In the genomic region with DNA sequence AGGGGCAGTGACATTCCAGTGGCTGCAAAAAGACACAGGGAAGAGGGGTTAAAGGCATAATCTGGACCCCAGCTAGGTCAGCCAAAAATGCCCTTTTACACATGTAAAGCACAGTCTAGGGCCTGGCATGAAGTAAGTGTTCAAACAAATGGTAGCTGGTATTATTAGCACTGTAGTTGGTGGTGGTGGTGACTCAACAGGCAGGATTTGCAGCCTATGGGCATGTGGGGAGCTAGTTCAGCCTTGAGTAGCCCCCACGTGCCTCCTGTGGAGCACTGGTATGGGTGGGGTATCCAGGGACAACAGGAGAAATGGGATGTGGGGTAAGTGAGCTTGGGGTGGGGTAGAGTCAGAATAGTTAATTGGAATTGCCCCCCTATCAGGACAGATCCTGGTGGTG, we compare ENCODE assay signal across 25 cellular contexts. TPM values are rescaled to one million over a fixed set of nuclear protein-coding genes. Genes with fewer than 3 reads are reported as not detected.
DNase-seq lines count a peak whose midpoint lies in the region; ATAC-seq, FAIRE-seq and TF ChIP-seq lines count a peak whose summit lies in the region.
"Had no signal": no experiment of that assay in that cellular context is flagged by ENCODE, and none has a peak within 500 bp of the region (broad histone marks: within the 10 kb centered on the region; RNA-seq: fewer than 3 reads in every experiment).

No MANE protein-coding gene starts in this region.

- peak overlapping the region; percentile 34 for H3K27ac Mint-ChIP-seq in astrocyte (ENCODE audit: unreplicated experiment)
- peak overlapping the region; percentile 78 for H3K27ac Mint-ChIP-seq in neural progenitor cell
- H3K27ac Mint-ChIP-seq: B cell; CD4-positive, alpha-beta T cell; CD8-positive, alpha-beta memory T cell; GM23338; HFFc6 had no signal

- no peak for TF ChIP-seq CTCF in astrocyte (IDR thresholded peaks at IDR 0.05; ENCODE audit: insufficient read depth, low read depth, low read length)
- TF ChIP-seq CTCF in epithelial cell of esophagus (IDR thresholded peaks at IDR 0.05; ENCODE audit: insufficient read depth, low read depth, low read length, missing control alignments), result no peak
- no peak for TF ChIP-seq CTCF in neural progenitor cell (IDR thresholded peaks at IDR 0.05)
- no peak for TF ChIP-seq CTCF in spleen (IDR thresholded peaks at IDR 0.05 in 8 of 11, conservative IDR thresholded peaks at IDR 0.05 in 3 of 11)

- no peak overlapping the region for H2AFZ ChIP-seq in astrocyte (ENCODE audit: low read depth, low read length)
- H2AFZ ChIP-seq in neural progenitor cell (replicated peaks), result no peak overlapping the region
- H2AFZ ChIP-seq: GM23338 had no signal

- no peak overlapping the region for H3K27ac ChIP-seq in astrocyte (ENCODE audit: low read depth, low read length)
- H3K27ac ChIP-seq in neural progenitor cell, result no peak overlapping the region
- no peak overlapping the region for H3K27ac ChIP-seq in spleen
- H3K27ac ChIP-seq: BLaER1, C4-2B had no signal

- WGBS in spleen, 5 donors, result 64 to 94% (median 88%) methylated on average over 1 of the region's 1 CpG

- DNase-seq in astrocyte (ENCODE audit: low read depth), result no peak
- peak; percentile 54 for DNase-seq in epithelial cell of esophagus (ENCODE audit: low read depth)
- no peak for DNase-seq in neural progenitor cell (ENCODE audit: low spot score)
- peak; percentile 23 for DNase-seq in spleen
- DNase-seq in germinal center (ENCODE audit: low spot score), result no peak
- no peak for DNase-seq in NCI-H128 (lab: John Stamatoyannopoulos, UW; ENCODE audit: unreplicated experiment)
- no peak for DNase-seq in NCI-H1417 treated with DMSO at 0.1 percent for 48 hours (lab: John Stamatoyannopoulos, UW)
- DNase-seq: CD4-positive, alpha-beta T cell; CD8-positive, alpha-beta memory T cell; DMS 273 treated with DMSO at 0.1 percent for 48 hours; DMS79; EL; GDM1; HFFc6 had no signal

- no peak for TF ChIP-seq POLR2A in spleen (IDR thresholded peaks at IDR 0.05)

- H3K4me3 Mint-ChIP-seq in astrocyte (ENCODE audit: unreplicated experiment) (no peak overlapping the region), neural progenitor cell (no peak overlapping the region)
- H3K4me3 Mint-ChIP-seq: B cell; CD4-positive, alpha-beta T cell; CD8-positive, alpha-beta memory T cell; GM23338; HFFc6 had no signal

- H3K9me3 ChIP-seq in astrocyte (ENCODE audit: insufficient read depth, low read depth, low read length), result no peaks in the 10 kb centered on the region
- no peaks in the 10 kb centered on the region for H3K9me3 ChIP-seq in neural progenitor cell (ENCODE audit: low read depth)
- no peaks in the 10 kb centered on the region for H3K9me3 ChIP-seq in spleen
- H3K9me3 ChIP-seq: BLaER1, HAP-1 had no signal

- FAIRE-seq in astrocyte (lab: Jason Lieb, UNC), result no peak
- FAIRE-seq: D721Med, GM12878, H54 had no signal

- no peaks in the 10 kb centered on the region for H3K36me3 Mint-ChIP-seq in astrocyte (ENCODE audit: low read depth, unreplicated experiment)
- no peaks in the 10 kb centered on the region for H3K36me3 Mint-ChIP-seq in neural progenitor cell
- H3K36me3 Mint-ChIP-seq: CD8-positive, alpha-beta memory T cell had no signal

- H3F3A ChIP-seq in neural progenitor cell (ENCODE audit: low read depth), result no peaks in the 10 kb centered on the region

- H3K4me2 ChIP-seq in astrocyte (ENCODE audit: low read length) (no peak overlapping the region), neural progenitor cell (no peak overlapping the region)
- H3K4me2 ChIP-seq: BLaER1, GM23338 had no signal

- H3K27me3 ChIP-seq in astrocyte (ENCODE audit: insufficient read depth, low read length), result no peaks in the 10 kb centered on the region
- peaks cover 7% of the 10 kb centered on the region for H3K27me3 ChIP-seq in neural progenitor cell
- H3K27me3 ChIP-seq in spleen (replicated peaks in 1 of 7), result peaks cover 0 to 2% (median 0%) of the 10 kb centered on the region in 7 donors

- H3K27me3 Mint-ChIP-seq in astrocyte (ENCODE audit: low read depth, unreplicated experiment), result peaks cover 6% of the 10 kb centered on the region
- peaks cover 16% of the 10 kb centered on the region for H3K27me3 Mint-ChIP-seq in neural progenitor cell (ENCODE audit: insufficient read depth, low read depth)
- H3K27me3 Mint-ChIP-seq: B cell; CD4-positive, alpha-beta T cell; CD8-positive, alpha-beta memory T cell had no signal

- no peak for ATAC-seq in HG02884 (IDR thresholded peaks at IDR 0.05; ENCODE audit: unreplicated experiment)
- ATAC-seq: GM12878, GM23338 had no signal

- intact Hi-C loops in spleen (cut with DNase I; ENCODE audit: low total_unique reads), result no loop called here

- H3K36me3 ChIP-seq in astrocyte (ENCODE audit: insufficient read depth, low read length) (no peaks in the 10 kb centered on the region), neural progenitor cell (no peaks in the 10 kb centered on the region), spleen (no peaks in the 10 kb centered on the region)
- H3K36me3 ChIP-seq: BLaER1, HAP-1 had no signal

- H3K9me3 Mint-ChIP-seq in astrocyte (ENCODE audit: unreplicated experiment), result no peaks in the 10 kb centered on the region
- H3K9me3 Mint-ChIP-seq in neural progenitor cell, result no peaks in the 10 kb centered on the region
- H3K9me3 Mint-ChIP-seq: CD4-positive, alpha-beta T cell; CD8-positive, alpha-beta memory T cell; GM23338; HFFc6 had no signal

- H3K9ac ChIP-seq in astrocyte (ENCODE audit: low read length) (no peak overlapping the region), neural progenitor cell (no peak overlapping the region)
- H3K9ac ChIP-seq: BLaER1 had no signal

- H3K79me2 ChIP-seq in astrocyte (ENCODE audit: insufficient read depth, low read length) (no peaks in the 10 kb centered on the region), neural progenitor cell (ENCODE audit: low read depth) (no peaks in the 10 kb centered on the region)

- no peaks in the 10 kb centered on the region for H3K4me1 Mint-ChIP-seq in astrocyte (ENCODE audit: low read depth, unreplicated experiment)
- peaks cover under 1% of the 10 kb centered on the region for H3K4me1 Mint-ChIP-seq in neural progenitor cell

- H3K4me3 ChIP-seq in astrocyte (ENCODE audit: insufficient read depth, low read depth, low read length) (no peak overlapping the region), epithelial cell of esophagus (ENCODE audit: low read length) (no peak overlapping the region), neural progenitor cell (no peak overlapping the region), spleen (no peak overlapping the region)
- H3K4me3 ChIP-seq: BLaER1, GM12878, GM23338, HAP-1 had no signal

- H3K4me1 ChIP-seq in astrocyte (ENCODE audit: insufficient read depth, low read length), result no peaks in the 10 kb centered on the region
- no peaks in the 10 kb centered on the region for H3K4me1 ChIP-seq in neural progenitor cell
- H3K4me1 ChIP-seq in spleen, result peaks cover 3 to 20% (median 12%) of the 10 kb centered on the region in 6 donors
- H3K4me1 ChIP-seq: BLaER1, HAP-1 had no signal

- no peaks in the 10 kb centered on the region for H4K20me1 ChIP-seq in astrocyte (ENCODE audit: insufficient read depth, low read length)
- H4K20me1 ChIP-seq in neural progenitor cell (ENCODE audit: low read depth), result no peaks in the 10 kb centered on the region
- H4K20me1 ChIP-seq: BLaER1 had no signal

RNA-seq across cellular contexts. Expression of gene DNASE1L3, which starts 27.6 kb away (rescaled TPM):
- total RNA-seq in astrocyte, result not detected in 2 replicates
- not detected in 2 replicates for total RNA-seq in neural progenitor cell (ENCODE audit: low replicate concordance)
- 100 to 1,000 TPM in 6 of 7 donors, 10 to 100 TPM in 1; 64.7 to 245 (median 172) TPM for total RNA-seq in spleen
- polyA plus RNA-seq in spleen, result 100 to 1,000 TPM in 1 of 3 donors, 10 to 100 TPM in 2; 52.1 to 102 (median 52.9) TPM
- total RNA-seq: A172; A673; CD8-positive, alpha-beta memory T cell; GM23338; HFFc6 had no signal
- polyA plus RNA-seq: CD8-positive, alpha-beta memory T cell; GM23338 had no signal

RNA-seq across cellular contexts. Expression of gene ABHD6, which starts 54.4 kb away (rescaled TPM):
- total RNA-seq in astrocyte (3.8 and 3.9 TPM in 2 replicates), neural progenitor cell (ENCODE audit: low replicate concordance) (18.5 and 21.5 TPM in 2 replicates), spleen (10 to 100 TPM; 42.9 to 79.9 (median 59.8) TPM)
- 10 to 100 TPM; 17.2 to 39.3 (median 34.9) TPM for polyA plus RNA-seq in spleen

Comparison
In these comparisons a context has a peak if more than half of its experiments do, and no peak if none do; other contexts are left out.
1. DNase-seq: peak in epithelial cell of esophagus (single experiment) and spleen (single experiment); none in astrocyte (single experiment), neural progenitor cell (single experiment), germinal center (single experiment), NCI-H128 (single experiment) and NCI-H1417 treated with DMSO at 0.1 percent for 48 hours (single experiment).
2. RNA of gene DNASE1L3, which starts 27.6 kb away (total RNA-seq): 64.7 to 245 TPM in spleen; not detected in astrocyte and not detected in neural progenitor cell; every median in the first group is over 10 times any median in the second.